9 cellular contexts compared by ENCODE assay signal in the genomic region with DNA sequence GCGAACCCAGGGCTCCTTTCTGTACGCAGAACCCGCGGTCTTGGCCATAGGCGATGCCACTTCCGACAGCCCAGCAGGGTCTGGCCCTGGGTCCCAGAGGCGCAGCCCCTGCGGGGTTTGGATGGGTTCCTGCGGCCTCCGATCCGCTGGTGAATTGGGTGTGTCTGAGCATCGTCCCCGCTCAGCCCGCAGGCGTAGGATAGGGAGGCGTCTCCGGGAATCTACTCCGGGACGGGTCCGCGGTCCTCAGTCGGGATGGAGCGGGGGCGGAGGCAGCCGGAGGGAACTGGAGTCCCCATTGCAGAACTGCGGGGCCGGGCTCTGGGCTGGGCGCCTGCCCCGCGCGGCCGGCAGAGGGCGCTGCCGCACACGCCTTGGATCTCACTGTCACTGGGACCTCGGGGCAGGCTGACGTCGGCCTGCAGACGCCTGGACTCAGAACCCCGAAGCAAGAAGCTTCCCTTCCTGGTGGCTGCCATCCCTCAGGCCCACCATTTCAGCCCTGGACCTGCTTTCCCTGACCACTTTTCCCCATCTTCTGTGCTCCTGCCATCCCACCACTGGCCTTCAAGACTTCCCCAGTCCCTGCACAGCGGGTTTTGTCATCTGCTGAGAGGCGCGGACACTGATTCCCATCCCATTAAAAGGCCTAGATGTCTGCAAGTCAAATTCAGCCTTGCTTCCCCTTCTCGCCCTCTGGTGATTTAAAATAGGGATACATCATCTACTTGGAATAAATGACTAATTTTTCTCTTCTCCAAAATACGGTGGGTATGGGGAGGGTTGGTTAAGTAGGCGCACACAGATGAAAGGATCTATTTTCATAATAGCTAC. TPM values are rescaled to one million over a fixed set of nuclear protein-coding genes. Genes with fewer than 3 reads are reported as not detected.
DNase-seq lines count a peak whose midpoint lies in the region; ATAC-seq, FAIRE-seq and TF ChIP-seq lines count a peak whose summit lies in the region.
"Had no signal": no experiment of that assay in that cellular context is flagged by ENCODE, and none has a peak within 500 bp of the region (broad histone marks: within the 10 kb centered on the region; RNA-seq: fewer than 3 reads in every experiment).

No MANE protein-coding gene starts in this region.

- H3K4me3 ChIP-seq in CD4-positive, alpha-beta memory T cell (ENCODE audit: low read length in 2 of 2): peak overlapping the region; percentile 40 to 81
- peak overlapping the region; percentile 61 to 70 (median 64) for H3K4me3 ChIP-seq in esophagus muscularis mucosa

- intact Hi-C loops in CD4-positive, alpha-beta memory T cell (cut with micrococcal nuclease): loop anchor here (1.0 to 2.0 kb wide), 6 partner anchors 69 to 290 kb away; no protein-coding TSS in a partner anchor
- intact Hi-C loops in esophagus muscularis mucosa (cut with DNase I): loop anchor here (2.0 kb wide), 2 partner anchors 70 to 118 kb away; a partner anchor contains a TSS

- peaks cover 6% of the 10 kb centered on the region for H3K27me3 ChIP-seq in CD4-positive, alpha-beta memory T cell (ENCODE audit: insufficient read depth, low read length)
- H3K27me3 ChIP-seq in esophagus muscularis mucosa: no peaks in the 10 kb centered on the region

- 27% methylated on average over 16 of the region's 46 CpGs for WGBS in esophagus muscularis mucosa

- peaks cover 14 to 16% of the 10 kb centered on the region in 2 donors for H3K27me3 Mint-ChIP-seq in CD4-positive, alpha-beta memory T cell

- TF ChIP-seq EP300 in esophagus muscularis mucosa (IDR thresholded peaks at IDR 0.05): no peak

- no peaks in the 10 kb centered on the region for H3K36me3 Mint-ChIP-seq in CD4-positive, alpha-beta memory T cell

- H3K36me3 ChIP-seq in CD4-positive, alpha-beta memory T cell (ENCODE audit: insufficient read depth, low read length): no peaks in the 10 kb centered on the region
- no peaks in the 10 kb centered on the region for H3K36me3 ChIP-seq in esophagus muscularis mucosa

- H3K9me3 Mint-ChIP-seq in CD4-positive, alpha-beta memory T cell: no peaks in the 10 kb centered on the region

- H3K9me3 ChIP-seq in CD4-positive, alpha-beta memory T cell (ENCODE audit: control insufficient read depth in 1 of 2, low read length in 2 of 2): no peaks in the 10 kb centered on the region
- no peaks in the 10 kb centered on the region for H3K9me3 ChIP-seq in esophagus muscularis mucosa

- H3K4me1 ChIP-seq in CD4-positive, alpha-beta memory T cell (ENCODE audit: insufficient read depth, low read length): peaks cover 30% of the 10 kb centered on the region
- peaks cover 33 to 53% (median 47%) of the 10 kb centered on the region in 4 donors for H3K4me1 ChIP-seq in esophagus muscularis mucosa

- FAIRE-seq in HTR-8/SVneo (lab: Jason Lieb, UNC): no peak
- FAIRE-seq: endometrium had no signal

- H3K27ac Mint-ChIP-seq in CD4-positive, alpha-beta memory T cell: peak overlapping the region in 2 of 7 donors; percentile 42 to 60

- POLR2A ChIA-PET in CD4-positive, alpha-beta memory T cell (lab: Charles Lee; ENCODE audit: partially characterized antibody): interaction anchor here (0.8 to 2.0 kb wide), 6 partner anchors 56 to 119 kb away, joined by 3 to 6 read pairs (median 4); no protein-coding TSS in a partner anchor

- peak in 2 of 3 experiments; percentile 98 to 99 for TF ChIP-seq CTCF in esophagus muscularis mucosa (IDR thresholded peaks at IDR 0.05)

- H3K4me1 Mint-ChIP-seq in CD4-positive, alpha-beta memory T cell: peaks cover 18 to 49% (median 24%) of the 10 kb centered on the region in 4 donors

- ATAC-seq in GM19467 (IDR thresholded peaks at IDR 0.05; ENCODE audit: unreplicated experiment): peak; percentile 73

- peak; percentile 67 to 81 (median 77) for DNase-seq in CD4-positive, alpha-beta memory T cell
- peak; percentile 89 for DNase-seq in HTR-8/SVneo (ENCODE audit: insufficient read length, low spot score)
- peak; percentile 89 to 91 for DNase-seq in activated T-cell treated with anti-CD3 and anti-CD28 coated beads, Interleukin-2, amount 50 U/mL, for 48 hours
- DNase-seq in esophagus muscularis mucosa (ENCODE audit: extremely low spot score): peak; percentile 95
- DNase-seq in myocyte (ENCODE audit: low read depth): peak; percentile 86
- DNase-seq in stimulated activated CD8-positive, alpha-beta memory T cell treated with anti-CD3 and anti-CD28 coated beads, Interleukin-7, amount 100 ng/mL, for 24 hours (ENCODE audit: low read depth): peak; percentile 49

- peak; percentile 11 for TF ChIP-seq POLR2A in esophagus muscularis mucosa (IDR thresholded peaks at IDR 0.05; ENCODE audit: low read depth)

- CTCF ChIA-PET in CD4-positive, alpha-beta memory T cell (lab: Charles Lee; ENCODE audit: partially characterized antibody): interaction anchor here (0.7 to 10.1 kb wide), 44 partner anchors 9 to 571 kb away, joined by 3 to 279 read pairs (median 4); a partner anchor contains a TSS

- no peak overlapping the region for H3K27ac ChIP-seq in CD4-positive, alpha-beta memory T cell (ENCODE audit: low read depth, low read length)
- peak overlapping the region; percentile 81 to 94 (median 88) for H3K27ac ChIP-seq in esophagus muscularis mucosa (replicated peaks in 1 of 4)

- H3K4me3 Mint-ChIP-seq in CD4-positive, alpha-beta memory T cell: peak overlapping the region; percentile 35 to 90 (median 75)

TF ChIP-seq in PFSK-1, 5 proteins besides CTCF, POLR2A, EP300 and RAD21:
- TF ChIP-seq, protein P1, sequence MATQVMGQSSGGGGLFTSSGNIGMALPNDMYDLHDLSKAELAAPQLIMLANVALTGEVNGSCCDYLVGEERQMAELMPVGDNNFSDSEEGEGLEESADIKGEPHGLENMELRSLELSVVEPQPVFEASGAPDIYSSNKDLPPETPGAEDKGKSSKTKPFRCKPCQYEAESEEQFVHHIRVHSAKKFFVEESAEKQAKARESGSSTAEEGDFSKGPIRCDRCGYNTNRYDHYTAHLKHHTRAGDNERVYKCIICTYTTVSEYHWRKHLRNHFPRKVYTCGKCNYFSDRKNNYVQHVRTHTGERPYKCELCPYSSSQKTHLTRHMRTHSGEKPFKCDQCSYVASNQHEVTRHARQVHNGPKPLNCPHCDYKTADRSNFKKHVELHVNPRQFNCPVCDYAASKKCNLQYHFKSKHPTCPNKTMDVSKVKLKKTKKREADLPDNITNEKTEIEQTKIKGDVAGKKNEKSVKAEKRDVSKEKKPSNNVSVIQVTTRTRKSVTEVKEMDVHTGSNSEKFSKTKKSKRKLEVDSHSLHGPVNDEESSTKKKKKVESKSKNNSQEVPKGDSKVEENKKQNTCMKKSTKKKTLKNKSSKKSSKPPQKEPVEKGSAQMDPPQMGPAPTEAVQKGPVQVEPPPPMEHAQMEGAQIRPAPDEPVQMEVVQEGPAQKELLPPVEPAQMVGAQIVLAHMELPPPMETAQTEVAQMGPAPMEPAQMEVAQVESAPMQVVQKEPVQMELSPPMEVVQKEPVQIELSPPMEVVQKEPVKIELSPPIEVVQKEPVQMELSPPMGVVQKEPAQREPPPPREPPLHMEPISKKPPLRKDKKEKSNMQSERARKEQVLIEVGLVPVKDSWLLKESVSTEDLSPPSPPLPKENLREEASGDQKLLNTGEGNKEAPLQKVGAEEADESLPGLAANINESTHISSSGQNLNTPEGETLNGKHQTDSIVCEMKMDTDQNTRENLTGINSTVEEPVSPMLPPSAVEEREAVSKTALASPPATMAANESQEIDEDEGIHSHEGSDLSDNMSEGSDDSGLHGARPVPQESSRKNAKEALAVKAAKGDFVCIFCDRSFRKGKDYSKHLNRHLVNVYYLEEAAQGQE (IDR thresholded peaks at IDR 0.05; ENCODE audit: insufficient read depth in 1 of 2, low read depth in 2 of 2, low read length in 2 of 2): 0 out of 4 replicates have a peak, but pooled peaks of 1 of the 2 experiments have one; percentile 42
- TF ChIP-seq TAF1 (IDR thresholded peaks at IDR 0.05; ENCODE audit: borderline replicate concordance, insufficient read depth, low read length) (no peak), FOXP2 (optimal IDR thresholded peaks at IDR 0.05; ENCODE audit: borderline replicate concordance, extremely low read depth, extremely low read length, insufficient read depth) (peak; percentile 98)

RNA-seq across cellular contexts. Expression of a gene that starts 38.3 kb away (rescaled TPM):
- total RNA-seq in CD4-positive, alpha-beta memory T cell: not detected
- polyA plus RNA-seq in CD4-positive, alpha-beta memory T cell: not detected
- 114 TPM for polyA plus RNA-seq in PFSK-1 (2012; ENCODE audit: insufficient read length, low read depth)
- total RNA-seq in esophagus muscularis mucosa (1 to 10 TPM; 1.3 to 8.7 (median 3.7) TPM), myocyte (19.7 and 23.6 TPM in 2 replicates)
- 123 TPM for polyA plus RNA-seq in myocyte (2012)
